18 cellular contexts compared by ENCODE assay signal in genomic region chrX:135516376-135516775, GRCh38. TPM values are rescaled to one million over a fixed set of nuclear protein-coding genes. Genes with fewer than 3 reads are reported as not detected.
DNase-seq lines count a peak whose midpoint lies in the region; ATAC-seq, FAIRE-seq and TF ChIP-seq lines count a peak whose summit lies in the region.
"Had no signal": no experiment of that assay in that cellular context is flagged by ENCODE, and none has a peak within 500 bp of the region (broad histone marks: within the 10 kb centered on the region; RNA-seq: fewer than 3 reads in every experiment).

No MANE protein-coding gene starts in this region.

- no peak overlapping the region for H3K56ac ChIP-seq in H1 (replicated peaks; ENCODE audit: insufficient read length, low read depth, low read length)

- H3K9ac ChIP-seq in H1 (replicated peaks in 1 of 4; ENCODE audit: extremely low read depth in 1 of 4, low read depth in 3 of 4, low read length in 3 of 4): no peak overlapping the region

- peak; percentile 0 for DNase-seq in ACHN
- peak; percentile 38 for DNase-seq in HEK293T (ENCODE audit: extremely low spot score)
- DNase-seq in Panc1 (ENCODE audit: low read depth, low spot score): no peak
- no peak for DNase-seq in H1 (ENCODE audit: low read depth in 1 of 2, low spot score in 2 of 2)
- no peak for DNase-seq in NCI-H510A (lab: John Stamatoyannopoulos, UW)
- no peak for DNase-seq in AG08395 (ENCODE audit: low spot score)
- DNase-seq: activated CD4-positive, CD25-positive, alpha-beta regulatory T cell treated with anti-CD3 and anti-CD28 coated beads, Interleukin-2, amount 50 U/mL, for 72 hours; effector CD8-positive, alpha-beta T cell; foreskin melanocyte; MM.1S; NCI-H2171 treated with DMSO at 0.1 percent for 48 hours; nucleus accumbens; stimulated activated naive CD4-positive, alpha-beta T cell had no signal

- TF ChIP-seq EP300 in H1 (IDR thresholded peaks at IDR 0.05; ENCODE audit: borderline replicate concordance in 1 of 2, low read depth in 2 of 2, low read length in 2 of 2): no peak

- no peak overlapping the region for H2BK5ac ChIP-seq in H1 (ENCODE audit: low read depth, low read length)

- no peak overlapping the region for H3K4me3 ChIP-seq in Panc1 (ENCODE audit: low read depth in 2 of 2, low read length in 2 of 2)
- H3K4me3 ChIP-seq in H1 (ENCODE audit: extremely low read depth in 1 of 4, insufficient read depth in 2 of 4, low read depth in 3 of 4, low read length in 4 of 4): no peak overlapping the region
- H3K4me3 ChIP-seq: breast epithelium, vagina had no signal

- H3K27me3 ChIP-seq in Panc1 (ENCODE audit: control insufficient read depth, insufficient read depth, low read length) (no peaks in the 10 kb centered on the region), H1 (replicated peaks in 1 of 4; ENCODE audit: control insufficient read depth in 3 of 4, extremely low read depth in 1 of 4, insufficient read depth in 3 of 4, low read length in 3 of 4) (no peaks in the 10 kb centered on the region)
- H3K27me3 ChIP-seq: vagina had no signal

- H3K4me1 ChIP-seq in Panc1 (ENCODE audit: control insufficient read depth, insufficient read depth, low read length): peaks cover 6% of the 10 kb centered on the region
- peaks cover 0 to 2% (median 0%) of the 10 kb centered on the region in 4 experiments; a peak in 2 of 7 replicates for H3K4me1 ChIP-seq in H1 (replicated peaks in 1 of 4; ENCODE audit: control insufficient read depth in 3 of 4, insufficient read depth in 4 of 4, low read length in 3 of 4)
- H3K4me1 ChIP-seq: breast epithelium, vagina had no signal

- no peak overlapping the region for H3K27ac ChIP-seq in Panc1 (ENCODE audit: low read length)
- no peak overlapping the region for H3K27ac ChIP-seq in H1 (ENCODE audit: low read depth, low read length)
- H3K27ac ChIP-seq: breast epithelium, vagina had no signal

- POLR2A ChIA-PET in HEK293T (lab: Yijun Ruan, JAX): no interaction called here
- POLR2A ChIA-PET in Panc1 (lab: Charles Lee): no interaction called here
- POLR2A ChIA-PET in H1 (lab: Charles Lee; ENCODE audit: partially characterized antibody): no interaction called here

- H2BK12ac ChIP-seq in H1 (ENCODE audit: low read depth, low read length): no peak overlapping the region

- no peak overlapping the region for H3K4ac ChIP-seq in H1 (replicated peaks; ENCODE audit: insufficient read length, low read depth, low read length)

- FAIRE-seq in H1 (lab: Jason Lieb, UNC): peak; percentile 77
- FAIRE-seq: D721Med had no signal

- 100% methylated on average over 1 of the region's 1 CpG; no CpG with 5 or more reads in 1 of the 2 experiments for WGBS in H1 (ENCODE audit: extremely low coverage in 1 of 2, insufficient coverage in 1 of 2, insufficient read length in 1 of 2, insufficient replicate concordance in 2 of 2, low coverage in 1 of 2, low lambda C conversion rate in 2 of 2, missing lambda C conversion rate in 1 of 2), 2 experiments

- H2AK5ac ChIP-seq in H1 (ENCODE audit: low read depth, low read length): no peak overlapping the region

- TF ChIP-seq CTCF in Panc1 (IDR thresholded peaks at IDR 0.05) (peak; percentile 14; the same call in 1 of the 2 replicates), H1 (IDR thresholded peaks at IDR 0.05; ENCODE audit: control extremely low read depth in 1 of 3, insufficient read depth in 1 of 3, low read depth in 1 of 3, low read length in 3 of 3) (peak; percentile 0 to 39 (median 29))

- no peak overlapping the region for H4K8ac ChIP-seq in H1 (ENCODE audit: extremely low read depth, insufficient read depth, low read length)

- no TSS peak for BruUV-seq in Panc1 (replicated peaks; lab: Mats Ljungman, UMichigan)

- ATAC-seq in Panc1 (no peak), HG02678 (IDR thresholded peaks at IDR 0.05; ENCODE audit: unreplicated experiment) (no peak), GM18858 (IDR thresholded peaks at IDR 0.05; ENCODE audit: unreplicated experiment) (no peak)

- in situ Hi-C loops in ACHN (cut with HindIII; ENCODE audit: low pct_ligation_motif_present, low pct_unique_long_range_greater_than_20kb, low sequenced_read_pairs) (no loop called here), Panc1 (cut with HindIII; ENCODE audit: low pct_unique_long_range_greater_than_20kb, low sequenced_read_pairs) (no loop called here)

- H4K20me1 ChIP-seq in H1 (replicated peaks in 1 of 2; ENCODE audit: control insufficient read depth in 1 of 2, insufficient read depth in 2 of 2, low read length in 2 of 2): no peaks in the 10 kb centered on the region

- CTCF ChIA-PET in HEK293T (lab: Yijun Ruan, JAX): no interaction called here
- CTCF ChIA-PET in Panc1 (lab: Charles Lee): no interaction called here
- CTCF ChIA-PET in H1 (lab: Charles Lee; ENCODE audit: partially characterized antibody): interaction anchor here (0.6 kb wide), 1 partner anchor 19 kb away, joined by 3 read pairs; no protein-coding TSS in a partner anchor

- TF ChIP-seq POLR2A in H1 (IDR thresholded peaks at IDR 0.05; ENCODE audit: control extremely low read depth in 1 of 2, low read depth in 2 of 2, low read length in 2 of 2): no peak

- H3K36me3 ChIP-seq in Panc1 (ENCODE audit: control insufficient read depth, insufficient read depth, low read length): no peaks in the 10 kb centered on the region
- no peaks in the 10 kb centered on the region for H3K36me3 ChIP-seq in H1 (ENCODE audit: control insufficient read depth in 2 of 4, insufficient read depth in 4 of 4, low read length in 3 of 4)
- H3K36me3 ChIP-seq: breast epithelium, vagina had no signal

- H2BK15ac ChIP-seq in H1 (ENCODE audit: low read length): no peak overlapping the region

- H3K9me3 ChIP-seq in Panc1 (ENCODE audit: control insufficient read depth, insufficient read depth, low read depth, low read length) (no peaks in the 10 kb centered on the region), H1 (ENCODE audit: insufficient read depth in 2 of 2, low read depth in 1 of 2, low read length in 1 of 2) (no peaks in the 10 kb centered on the region)
- H3K9me3 ChIP-seq: breast epithelium, vagina had no signal

- H2BK20ac ChIP-seq in H1 (ENCODE audit: low read length): no peak overlapping the region

- H2AFZ ChIP-seq in H1 (ENCODE audit: low read length): no peak overlapping the region

- peaks cover 5% of the 10 kb centered on the region; the same call in 1 of the 2 replicates for H3K23me2 ChIP-seq in H1 (ENCODE audit: low read depth, low read length)

- H3K79me1 ChIP-seq in H1 (ENCODE audit: low read depth, low read length): no peaks in the 10 kb centered on the region

- no peak overlapping the region for H2BK120ac ChIP-seq in H1 (replicated peaks; ENCODE audit: low read depth, low read length)

- no peak overlapping the region for H4K5ac ChIP-seq in H1 (ENCODE audit: insufficient read length, low read depth, low read length)

- H4K91ac ChIP-seq in H1 (replicated peaks; ENCODE audit: insufficient read length, low read length): no peak overlapping the region

- peak in 1 of 2 experiments; percentile 29; a peak in 1 of 4 replicates for TF ChIP-seq RAD21 in H1 (IDR thresholded peaks at IDR 0.05 in 1 of 2, conservative IDR thresholded peaks at IDR 0.05 in 1 of 2; ENCODE audit: low read depth in 2 of 2, low read length in 2 of 2)

- no peak overlapping the region for H3K14ac ChIP-seq in H1 (ENCODE audit: insufficient read length)

- intact Hi-C loops in Panc1 (cut with micrococcal nuclease; ENCODE audit: unreplicated experiment): no loop called here

- no peak overlapping the region for H3K4me2 ChIP-seq in H1 (ENCODE audit: insufficient read depth in 1 of 2, low read depth in 2 of 2, low read length in 2 of 2)

- H3K79me2 ChIP-seq in H1 (ENCODE audit: control insufficient read depth in 1 of 2, insufficient read depth in 2 of 2, low read length in 2 of 2): no peaks in the 10 kb centered on the region

- no peak overlapping the region for H3K23ac ChIP-seq in H1 (ENCODE audit: insufficient read length)

- H3K18ac ChIP-seq in H1 (ENCODE audit: extremely low read depth, low read length): no peak overlapping the region

TF ChIP-seq in HEK293T, 16 proteins besides CTCF, POLR2A, EP300 and RAD21 (continues in another document):
- no peak for TF ChIP-seq HDGF (IDR thresholded peaks at IDR 0.05; ENCODE audit: borderline replicate concordance)
- no peak for TF ChIP-seq FOXK2 (IDR thresholded peaks at IDR 0.05)
- no peak for TF ChIP-seq ZNF384 (IDR thresholded peaks at IDR 0.05)
- TF ChIP-seq ELF4 (IDR thresholded peaks at IDR 0.05): no peak
- no peak for TF ChIP-seq BHLHE40 (IDR thresholded peaks at IDR 0.05; ENCODE audit: borderline replicate concordance)

TF ChIP-seq in H1, 55 proteins besides CTCF, POLR2A, EP300 and RAD21 (continues in another document):
- TF ChIP-seq, protein P1, sequence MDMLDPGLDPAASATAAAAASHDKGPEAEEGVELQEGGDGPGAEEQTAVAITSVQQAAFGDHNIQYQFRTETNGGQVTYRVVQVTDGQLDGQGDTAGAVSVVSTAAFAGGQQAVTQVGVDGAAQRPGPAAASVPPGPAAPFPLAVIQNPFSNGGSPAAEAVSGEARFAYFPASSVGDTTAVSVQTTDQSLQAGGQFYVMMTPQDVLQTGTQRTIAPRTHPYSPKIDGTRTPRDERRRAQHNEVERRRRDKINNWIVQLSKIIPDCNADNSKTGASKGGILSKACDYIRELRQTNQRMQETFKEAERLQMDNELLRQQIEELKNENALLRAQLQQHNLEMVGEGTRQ (IDR thresholded peaks at IDR 0.05; ENCODE audit: low read length): no peak
- no peak for TF ChIP-seq CEBPB (IDR thresholded peaks at IDR 0.05; ENCODE audit: low read depth, low read length)
- no peak for TF ChIP-seq SAP30 (IDR thresholded peaks at IDR 0.05; ENCODE audit: insufficient read depth, insufficient replicate concordance, low read length)

RNA-seq across cellular contexts. Expression of gene INTS6L, which starts 4.1 kb away (rescaled TPM):
- 19.6 TPM for total RNA-seq in Panc1 (2021; ENCODE audit: unreplicated experiment)
- 8.9 TPM for polyA plus RNA-seq in Panc1 (2012; ENCODE audit: insufficient read length)
- 5.2 TPM in 2 replicates for total RNA-seq in H1 (2021; fragmentation: NEBNext Ultra II Directional; extraction: Animal tissue kit (Norgen Biotek cat#: 25700))
- polyA plus RNA-seq in H1 (2011; rRNA removed): 2.6 and 4.1 TPM in 2 replicates
- 5.5 TPM for polyA plus RNA-seq in H1 (2011; cell fraction: cytosol; rRNA removed)
- polyA plus RNA-seq in H1 (2011; cell fraction: nucleus; rRNA removed): 6.3 TPM
- 3.1 to 5.5 TPM (median 4.0 TPM) in 4 replicates for polyA plus RNA-seq in H1 (2012, experiment 1 of 2)
- 0.59 TPM for polyA plus RNA-seq in H1 (2012, experiment 2 of 2)
- polyA plus RNA-seq in H1 (2013, experiment 1 of 2): 4.5 TPM
- 4.1 TPM for polyA plus RNA-seq in H1 (2013, experiment 2 of 2)
- 4.3 and 6.2 TPM in 2 replicates for polyA minus RNA-seq in H1 (2011; rRNA and poly(A)+ RNA removed)
- 1.5 TPM for polyA minus RNA-seq in H1 (2011; cell fraction: cytosol; rRNA and poly(A)+ RNA removed)
- 7.8 TPM for polyA minus RNA-seq in H1 (2011; cell fraction: nucleus; rRNA and poly(A)+ RNA removed)

Comparison
In these comparisons a context has a peak if more than half of its experiments do, and no peak if none do; other contexts are left out.
1. DNase-seq: peak in ACHN (single experiment) and HEK293T (single experiment); none in Panc1 (single experiment), H1 (0 of 2), NCI-H510A (single experiment) and AG08395 (single experiment).